ENCODE assay signal across 2 cellular contexts in genomic region chr11:119759324-119759723, GRCh38.
TF ChIP-seq lines count a peak whose summit lies in the region.

No MANE protein-coding gene starts in this region.

TF ChIP-seq in IMR-90, 13 proteins besides CTCF, POLR2A, EP300 and RAD21:
- TF ChIP-seq ELK1 (IDR thresholded peaks at IDR 0.05; ENCODE audit: borderline replicate concordance, low read depth, low read length) (no peak), CHD1 (IDR thresholded peaks at IDR 0.05; ENCODE audit: low read depth, low read length) (no peak), MXI1 (IDR thresholded peaks at IDR 0.05; ENCODE audit: borderline replicate concordance, low read depth, low read length) (no peak), MAZ (IDR thresholded peaks at IDR 0.05; ENCODE audit: borderline replicate concordance, low read depth, low read length) (no peak), RFX5 (IDR thresholded peaks at IDR 0.05; ENCODE audit: low read depth, low read length) (no peak), NFE2L2 (IDR thresholded peaks at IDR 0.05; ENCODE audit: low read depth, low read length) (no peak)

TF ChIP-seq in WTC11, 78 proteins besides CTCF, POLR2A, EP300 and RAD21:
- no peak for TF ChIP-seq SOX15 (CRISPR knock-in tag; IDR thresholded peaks at IDR 0.05)
- TF ChIP-seq RORB (CRISPR knock-in tag; IDR thresholded peaks at IDR 0.05) = no peak
- no peak for TF ChIP-seq E2F1 (CRISPR knock-in tag; IDR thresholded peaks at IDR 0.05)
- TF ChIP-seq STAT6 (CRISPR knock-in tag; conservative IDR thresholded peaks at IDR 0.05; ENCODE audit: low read depth) = no peak
TF ChIP-seq in WTC11: peak in this region for 0.
